ENCODE assay signal across 8 cellular contexts in the genomic region with DNA sequence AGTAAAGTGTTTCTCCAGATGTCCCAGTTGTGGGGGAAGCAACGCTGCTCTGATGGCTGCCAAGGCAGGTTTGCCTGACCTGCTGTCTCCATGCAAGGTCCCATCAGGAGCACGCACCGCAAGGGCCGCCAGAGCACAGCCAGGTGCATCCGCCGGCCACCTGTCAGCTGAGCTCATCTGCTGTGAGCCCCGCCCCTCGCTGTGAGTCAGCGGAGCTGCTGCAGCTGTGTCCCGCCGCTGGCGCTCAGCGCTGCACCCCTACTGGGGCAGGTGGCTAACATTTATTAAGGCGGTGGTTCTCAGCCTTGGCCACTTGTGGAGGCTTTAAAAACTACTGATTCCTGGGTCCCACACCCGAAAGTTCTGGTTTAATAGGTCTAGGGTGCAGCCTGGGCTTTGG.
DNase-seq lines count a peak whose midpoint lies in the region; ATAC-seq, FAIRE-seq and TF ChIP-seq lines count a peak whose summit lies in the region.

No MANE protein-coding gene starts in this region.

- peak overlapping the region; percentile 58 for H3K4me2 ChIP-seq in A549

- CTCF ChIA-PET in A549 (lab: Yijun Ruan, JAX), result interaction anchor here (0.8 to 1.5 kb wide), 3 partner anchors 54 to 395 kb away, joined by 4 to 5 read pairs (median 5); no protein-coding TSS in a partner anchor

- H3K27me3 ChIP-seq in gastroesophageal sphincter, result no peaks in the 10 kb centered on the region

- TF ChIP-seq RAD21 in A549 (conservative IDR thresholded peaks at IDR 0.05 in 1 of 2, IDR thresholded peaks at IDR 0.05 in 1 of 2), result no peak

- no peaks in the 10 kb centered on the region for H3K4me1 ChIP-seq in A549
- peaks cover 0 to 51% (median 14%) of the 10 kb centered on the region in 3 donors for H3K4me1 ChIP-seq in gastroesophageal sphincter

- POLR2A ChIA-PET in A549 (lab: Yijun Ruan, JAX), result interaction anchor here (0.7 kb wide), 1 partner anchor 19 kb away, joined by 3 read pairs; no protein-coding TSS in a partner anchor

- ATAC-seq in A549 (peak; percentile 78 to 82), GM21381 (IDR thresholded peaks at IDR 0.05; ENCODE audit: unreplicated experiment) (peak; percentile 71), esophagus mucosa (peak; percentile 98), gastroesophageal sphincter (no peak)

- H3K9me3 ChIP-seq in A549 (no peaks in the 10 kb centered on the region), gastroesophageal sphincter (no peaks in the 10 kb centered on the region)

- no peak for FAIRE-seq in A549 (lab: Jason Lieb, UNC)

- no peak for TF ChIP-seq POLR2A in A549 (IDR thresholded peaks at IDR 0.05; ENCODE audit: low read length)
- TF ChIP-seq POLR2A in gastroesophageal sphincter (IDR thresholded peaks at IDR 0.05), result no peak

- DNase-seq in A549 (ENCODE audit: low read depth in 1 of 2, low spot score in 1 of 2) (peak; percentile 10 to 20), NCI-H1105 (lab: John Stamatoyannopoulos, UW) (peak; percentile 93), inferior parietal cortex (ENCODE audit: extremely low spot score) (no peak)
- DNase-seq in activated CD4-positive, alpha-beta T cell treated with anti-CD3 and anti-CD28 coated beads for 4 hours, result peak; percentile 35 to 39
- peak; percentile 6 to 18 (median 7) for DNase-seq in stimulated activated CD4-positive, alpha-beta T cell treated with anti-CD3 and anti-CD28 coated beads, Interleukin-12 subunit alpha, Interleukin-12 subunit beta, amount 100 ng/mL, for 48 hours (ENCODE audit: low read depth in 2 of 3, low spot score in 1 of 3)

- WGBS in A549 (ENCODE audit: missing lambda C conversion rate), result 14% methylated on average over 9 of the region's 15 CpGs
- 41 to 65% methylated on average over 8 of the region's 15 CpGs for WGBS in gastroesophageal sphincter (ENCODE audit: low coverage in 1 of 2), 2 donors

- TF ChIP-seq EP300 in A549 (IDR thresholded peaks at IDR 0.05) (no peak), gastroesophageal sphincter (IDR thresholded peaks at IDR 0.05) (no peak)

- H3K4me3 ChIP-seq in A549 (no peak overlapping the region), gastroesophageal sphincter (no peak overlapping the region)

- TF ChIP-seq CTCF in A549 (IDR thresholded peaks at IDR 0.05) (no peak), gastroesophageal sphincter (IDR thresholded peaks at IDR 0.05) (no peak)

- H3K27ac ChIP-seq in A549 (no peak overlapping the region), gastroesophageal sphincter (no peak overlapping the region)

- H3K36me3 ChIP-seq in gastroesophageal sphincter, result no peaks in the 10 kb centered on the region

TF ChIP-seq in A549, 52 proteins besides CTCF, POLR2A, EP300 and RAD21:
- TF ChIP-seq FOXS1 (CRISPR knock-in tag; IDR thresholded peaks at IDR 0.05), result no peak
- TF ChIP-seq HOXB5 (CRISPR knock-in tag; IDR thresholded peaks at IDR 0.05), result no peak
- no peak for TF ChIP-seq ZSCAN20 (CRISPR knock-in tag; IDR thresholded peaks at IDR 0.05)
- TF ChIP-seq EHMT2 (IDR thresholded peaks at IDR 0.05; ENCODE audit: low read depth), result no peak
- no peak for TF ChIP-seq NFE2L2 (conservative IDR thresholded peaks at IDR 0.05; ENCODE audit: low read length)
- no peak for TF ChIP-seq CHD2 (IDR thresholded peaks at IDR 0.05; ENCODE audit: low read length, partially characterized antibody)
- no peak for TF ChIP-seq FOSB (CRISPR knock-in tag; IDR thresholded peaks at IDR 0.05)
- no peak for TF ChIP-seq PHF8 (IDR thresholded peaks at IDR 0.05; ENCODE audit: borderline replicate concordance, low read depth)
- no peak for TF ChIP-seq CBX2 (IDR thresholded peaks at IDR 0.05; ENCODE audit: borderline replicate concordance, low read depth)
- TF ChIP-seq CEBPB (IDR thresholded peaks at IDR 0.05), result no peak
- TF ChIP-seq PBX3 (IDR thresholded peaks at IDR 0.05), result no peak
- no peak for TF ChIP-seq FOSL2 (IDR thresholded peaks at IDR 0.05)
- TF ChIP-seq FOSL2 (CRISPR knock-in tag; IDR thresholded peaks at IDR 0.05), result no peak
- TF ChIP-seq, protein P1, sequence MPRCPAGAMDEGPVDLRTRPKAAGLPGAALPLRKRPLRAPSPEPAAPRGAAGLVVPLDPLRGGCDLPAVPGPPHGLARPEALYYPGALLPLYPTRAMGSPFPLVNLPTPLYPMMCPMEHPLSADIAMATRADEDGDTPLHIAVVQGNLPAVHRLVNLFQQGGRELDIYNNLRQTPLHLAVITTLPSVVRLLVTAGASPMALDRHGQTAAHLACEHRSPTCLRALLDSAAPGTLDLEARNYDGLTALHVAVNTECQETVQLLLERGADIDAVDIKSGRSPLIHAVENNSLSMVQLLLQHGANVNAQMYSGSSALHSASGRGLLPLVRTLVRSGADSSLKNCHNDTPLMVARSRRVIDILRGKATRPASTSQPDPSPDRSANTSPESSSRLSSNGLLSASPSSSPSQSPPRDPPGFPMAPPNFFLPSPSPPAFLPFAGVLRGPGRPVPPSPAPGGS (IDR thresholded peaks at IDR 0.05), result no peak
